ENCODE assay signal across 1 cellular context in the genomic region with DNA sequence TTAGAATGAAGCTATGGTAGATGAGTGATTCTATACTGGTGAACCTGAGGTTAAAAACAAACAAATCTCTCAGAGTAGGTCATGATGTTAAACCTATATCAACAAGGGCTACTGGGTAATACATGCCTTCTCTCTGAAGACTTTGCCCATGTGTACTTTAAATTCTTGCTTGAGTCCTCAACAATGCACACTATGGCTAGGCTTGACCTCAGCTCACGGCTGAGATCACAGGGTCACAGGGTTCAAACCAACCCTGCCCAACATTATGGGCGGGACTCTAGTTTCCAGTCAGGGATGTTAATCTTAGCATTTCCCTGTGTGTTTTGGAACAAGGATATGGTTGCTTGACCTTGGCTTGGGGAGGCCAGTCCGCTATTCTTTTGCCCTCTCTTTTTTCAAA.
A peak's percentile ranks its signal among the peaks of the same experiment; 100 is the strongest.
TF ChIP-seq lines count a peak whose summit lies in the region.

No MANE protein-coding gene starts in this region.

TF ChIP-seq in HepG2, 621 proteins besides CTCF, POLR2A, EP300 and RAD21 (continues in another document):
- TF ChIP-seq PHF21A (CRISPR knock-in tag; IDR thresholded peaks at IDR 0.05) = peak; percentile 29; the same call in 1 of the 2 replicates
- peak; percentile 49; the same call in 1 of the 2 replicates for TF ChIP-seq SOX5 (CRISPR knock-in tag; IDR thresholded peaks at IDR 0.05; ENCODE audit: borderline replicate concordance)
- TF ChIP-seq, protein P1, sequence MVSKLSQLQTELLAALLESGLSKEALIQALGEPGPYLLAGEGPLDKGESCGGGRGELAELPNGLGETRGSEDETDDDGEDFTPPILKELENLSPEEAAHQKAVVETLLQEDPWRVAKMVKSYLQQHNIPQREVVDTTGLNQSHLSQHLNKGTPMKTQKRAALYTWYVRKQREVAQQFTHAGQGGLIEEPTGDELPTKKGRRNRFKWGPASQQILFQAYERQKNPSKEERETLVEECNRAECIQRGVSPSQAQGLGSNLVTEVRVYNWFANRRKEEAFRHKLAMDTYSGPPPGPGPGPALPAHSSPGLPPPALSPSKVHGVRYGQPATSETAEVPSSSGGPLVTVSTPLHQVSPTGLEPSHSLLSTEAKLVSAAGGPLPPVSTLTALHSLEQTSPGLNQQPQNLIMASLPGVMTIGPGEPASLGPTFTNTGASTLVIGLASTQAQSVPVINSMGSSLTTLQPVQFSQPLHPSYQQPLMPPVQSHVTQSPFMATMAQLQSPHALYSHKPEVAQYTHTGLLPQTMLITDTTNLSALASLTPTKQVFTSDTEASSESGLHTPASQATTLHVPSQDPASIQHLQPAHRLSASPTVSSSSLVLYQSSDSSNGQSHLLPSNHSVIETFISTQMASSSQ (IDR thresholded peaks at IDR 0.05; ENCODE audit: low read depth) = 0 out of 2 replicates have a peak, but pooled peaks have one; percentile 17
- TF ChIP-seq, protein P1 (CRISPR knock-in tag; IDR thresholded peaks at IDR 0.05; ENCODE audit: borderline replicate concordance) = peak; percentile 28; the same call in 1 of the 2 replicates
- TF ChIP-seq BCL6 (CRISPR knock-in tag; IDR thresholded peaks at IDR 0.05) = peak; percentile 38; the same call in 1 of the 2 replicates
- TF ChIP-seq, protein P2, sequence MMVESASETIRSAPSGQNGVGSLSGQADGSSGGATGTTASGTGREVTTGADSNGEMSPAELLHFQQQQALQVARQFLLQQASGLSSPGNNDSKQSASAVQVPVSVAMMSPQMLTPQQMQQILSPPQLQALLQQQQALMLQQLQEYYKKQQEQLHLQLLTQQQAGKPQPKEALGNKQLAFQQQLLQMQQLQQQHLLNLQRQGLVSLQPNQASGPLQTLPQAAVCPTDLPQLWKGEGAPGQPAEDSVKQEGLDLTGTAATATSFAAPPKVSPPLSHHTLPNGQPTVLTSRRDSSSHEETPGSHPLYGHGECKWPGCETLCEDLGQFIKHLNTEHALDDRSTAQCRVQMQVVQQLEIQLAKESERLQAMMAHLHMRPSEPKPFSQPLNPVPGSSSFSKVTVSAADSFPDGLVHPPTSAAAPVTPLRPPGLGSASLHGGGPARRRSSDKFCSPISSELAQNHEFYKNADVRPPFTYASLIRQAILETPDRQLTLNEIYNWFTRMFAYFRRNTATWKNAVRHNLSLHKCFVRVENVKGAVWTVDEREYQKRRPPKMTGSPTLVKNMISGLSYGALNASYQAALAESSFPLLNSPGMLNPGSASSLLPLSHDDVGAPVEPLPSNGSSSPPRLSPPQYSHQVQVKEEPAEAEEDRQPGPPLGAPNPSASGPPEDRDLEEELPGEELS (CRISPR knock-in tag; IDR thresholded peaks at IDR 0.05) = peak; percentile 30; the same call in 1 of the 2 replicates
- TF ChIP-seq, protein P3, sequence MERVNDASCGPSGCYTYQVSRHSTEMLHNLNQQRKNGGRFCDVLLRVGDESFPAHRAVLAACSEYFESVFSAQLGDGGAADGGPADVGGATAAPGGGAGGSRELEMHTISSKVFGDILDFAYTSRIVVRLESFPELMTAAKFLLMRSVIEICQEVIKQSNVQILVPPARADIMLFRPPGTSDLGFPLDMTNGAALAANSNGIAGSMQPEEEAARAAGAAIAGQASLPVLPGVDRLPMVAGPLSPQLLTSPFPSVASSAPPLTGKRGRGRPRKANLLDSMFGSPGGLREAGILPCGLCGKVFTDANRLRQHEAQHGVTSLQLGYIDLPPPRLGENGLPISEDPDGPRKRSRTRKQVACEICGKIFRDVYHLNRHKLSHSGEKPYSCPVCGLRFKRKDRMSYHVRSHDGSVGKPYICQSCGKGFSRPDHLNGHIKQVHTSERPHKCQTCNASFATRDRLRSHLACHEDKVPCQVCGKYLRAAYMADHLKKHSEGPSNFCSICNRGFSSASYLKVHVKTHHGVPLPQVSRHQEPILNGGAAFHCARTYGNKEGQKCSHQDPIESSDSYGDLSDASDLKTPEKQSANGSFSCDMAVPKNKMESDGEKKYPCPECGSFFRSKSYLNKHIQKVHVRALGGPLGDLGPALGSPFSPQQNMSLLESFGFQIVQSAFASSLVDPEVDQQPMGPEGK (CRISPR knock-in tag; IDR thresholded peaks at IDR 0.05) = 0 out of 2 replicates have a peak, but pooled peaks have one; percentile 16
- TF ChIP-seq, protein P4, sequence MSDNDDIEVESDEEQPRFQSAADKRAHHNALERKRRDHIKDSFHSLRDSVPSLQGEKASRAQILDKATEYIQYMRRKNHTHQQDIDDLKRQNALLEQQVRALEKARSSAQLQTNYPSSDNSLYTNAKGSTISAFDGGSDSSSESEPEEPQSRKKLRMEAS (IDR thresholded peaks at IDR 0.05) = 0 out of 2 replicates have a peak, but pooled peaks have one; percentile 28
- TF ChIP-seq HMGA1 (CRISPR knock-in tag; conservative IDR thresholded peaks at IDR 0.05) = no peak
- TF ChIP-seq GATAD2A (CRISPR knock-in tag; IDR thresholded peaks at IDR 0.05) = no peak
- peak; percentile 49; the same call in 1 of the 2 replicates for TF ChIP-seq NCOA2 (CRISPR knock-in tag; IDR thresholded peaks at IDR 0.05)
- TF ChIP-seq RARA (CRISPR knock-in tag; IDR thresholded peaks at IDR 0.05) = peak; percentile 76
- peak; percentile 57; the same call in 1 of the 2 replicates for TF ChIP-seq HDAC2 (CRISPR knock-in tag; IDR thresholded peaks at IDR 0.05)
- TF ChIP-seq, protein P5, sequence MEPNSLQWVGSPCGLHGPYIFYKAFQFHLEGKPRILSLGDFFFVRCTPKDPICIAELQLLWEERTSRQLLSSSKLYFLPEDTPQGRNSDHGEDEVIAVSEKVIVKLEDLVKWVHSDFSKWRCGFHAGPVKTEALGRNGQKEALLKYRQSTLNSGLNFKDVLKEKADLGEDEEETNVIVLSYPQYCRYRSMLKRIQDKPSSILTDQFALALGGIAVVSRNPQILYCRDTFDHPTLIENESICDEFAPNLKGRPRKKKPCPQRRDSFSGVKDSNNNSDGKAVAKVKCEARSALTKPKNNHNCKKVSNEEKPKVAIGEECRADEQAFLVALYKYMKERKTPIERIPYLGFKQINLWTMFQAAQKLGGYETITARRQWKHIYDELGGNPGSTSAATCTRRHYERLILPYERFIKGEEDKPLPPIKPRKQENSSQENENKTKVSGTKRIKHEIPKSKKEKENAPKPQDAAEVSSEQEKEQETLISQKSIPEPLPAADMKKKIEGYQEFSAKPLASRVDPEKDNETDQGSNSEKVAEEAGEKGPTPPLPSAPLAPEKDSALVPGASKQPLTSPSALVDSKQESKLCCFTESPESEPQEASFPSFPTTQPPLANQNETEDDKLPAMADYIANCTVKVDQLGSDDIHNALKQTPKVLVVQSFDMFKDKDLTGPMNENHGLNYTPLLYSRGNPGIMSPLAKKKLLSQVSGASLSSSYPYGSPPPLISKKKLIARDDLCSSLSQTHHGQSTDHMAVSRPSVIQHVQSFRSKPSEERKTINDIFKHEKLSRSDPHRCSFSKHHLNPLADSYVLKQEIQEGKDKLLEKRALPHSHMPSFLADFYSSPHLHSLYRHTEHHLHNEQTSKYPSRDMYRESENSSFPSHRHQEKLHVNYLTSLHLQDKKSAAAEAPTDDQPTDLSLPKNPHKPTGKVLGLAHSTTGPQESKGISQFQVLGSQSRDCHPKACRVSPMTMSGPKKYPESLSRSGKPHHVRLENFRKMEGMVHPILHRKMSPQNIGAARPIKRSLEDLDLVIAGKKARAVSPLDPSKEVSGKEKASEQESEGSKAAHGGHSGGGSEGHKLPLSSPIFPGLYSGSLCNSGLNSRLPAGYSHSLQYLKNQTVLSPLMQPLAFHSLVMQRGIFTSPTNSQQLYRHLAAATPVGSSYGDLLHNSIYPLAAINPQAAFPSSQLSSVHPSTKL (CRISPR knock-in tag; IDR thresholded peaks at IDR 0.05) = peak; percentile 71
- TF ChIP-seq NR2F2 (IDR thresholded peaks at IDR 0.05; ENCODE audit: borderline replicate concordance, low read depth) = peak; percentile 98
- 0 out of 2 replicates have a peak, but pooled peaks have one; percentile 6 for TF ChIP-seq FOSL2 (CRISPR knock-in tag; IDR thresholded peaks at IDR 0.05)
- TF ChIP-seq HNRNPL (IDR thresholded peaks at IDR 0.05; ENCODE audit: low read depth, low read length) = no peak
- TF ChIP-seq, protein P6, sequence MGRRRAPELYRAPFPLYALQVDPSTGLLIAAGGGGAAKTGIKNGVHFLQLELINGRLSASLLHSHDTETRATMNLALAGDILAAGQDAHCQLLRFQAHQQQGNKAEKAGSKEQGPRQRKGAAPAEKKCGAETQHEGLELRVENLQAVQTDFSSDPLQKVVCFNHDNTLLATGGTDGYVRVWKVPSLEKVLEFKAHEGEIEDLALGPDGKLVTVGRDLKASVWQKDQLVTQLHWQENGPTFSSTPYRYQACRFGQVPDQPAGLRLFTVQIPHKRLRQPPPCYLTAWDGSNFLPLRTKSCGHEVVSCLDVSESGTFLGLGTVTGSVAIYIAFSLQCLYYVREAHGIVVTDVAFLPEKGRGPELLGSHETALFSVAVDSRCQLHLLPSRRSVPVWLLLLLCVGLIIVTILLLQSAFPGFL (CRISPR knock-in tag; IDR thresholded peaks at IDR 0.05) = no peak
- 0 out of 2 replicates have a peak, but pooled peaks have one; percentile 14 for TF ChIP-seq SOX13 (IDR thresholded peaks at IDR 0.05)
- TF ChIP-seq SOX13 (CRISPR knock-in tag; conservative IDR thresholded peaks at IDR 0.05 in 1 of 2, IDR thresholded peaks at IDR 0.05 in 1 of 2) = peak in 1 of 2 experiments; percentile 77; a peak in 2 of 4 replicates
- TF ChIP-seq HOXA5 (CRISPR knock-in tag; IDR thresholded peaks at IDR 0.05) = no peak
- TF ChIP-seq FOXA3 (CRISPR knock-in tag; IDR thresholded peaks at IDR 0.05) = 0 out of 2 replicates have a peak, but pooled peaks have one; percentile 9
- no peak for TF ChIP-seq FOXP1 (IDR thresholded peaks at IDR 0.05)
- peak; percentile 45; the same call in 1 of the 2 replicates for TF ChIP-seq FOXP1 (CRISPR knock-in tag; IDR thresholded peaks at IDR 0.05)
- no peak for TF ChIP-seq ZNF44 (CRISPR knock-in tag; IDR thresholded peaks at IDR 0.05)
- peak; percentile 83 for TF ChIP-seq HNF4A (CRISPR knock-in tag; IDR thresholded peaks at IDR 0.05)
- TF ChIP-seq ZMYM4 (CRISPR knock-in tag; IDR thresholded peaks at IDR 0.05) = peak; percentile 32; the same call in 1 of the 2 replicates
- peak; percentile 67; the same call in 1 of the 2 replicates for TF ChIP-seq GFI1 (CRISPR knock-in tag; IDR thresholded peaks at IDR 0.05; ENCODE audit: borderline replicate concordance)
- peak; percentile 92 for TF ChIP-seq NR2F6 (IDR thresholded peaks at IDR 0.05)
- TF ChIP-seq NR2F6 (CRISPR knock-in tag; IDR thresholded peaks at IDR 0.05) = peak; percentile 60; the same call in 1 of the 2 replicates
- peak; percentile 43; the same call in 1 of the 2 replicates for TF ChIP-seq NCOR1 (IDR thresholded peaks at IDR 0.05; ENCODE audit: borderline replicate concordance, low read length)
- TF ChIP-seq, protein P7, sequence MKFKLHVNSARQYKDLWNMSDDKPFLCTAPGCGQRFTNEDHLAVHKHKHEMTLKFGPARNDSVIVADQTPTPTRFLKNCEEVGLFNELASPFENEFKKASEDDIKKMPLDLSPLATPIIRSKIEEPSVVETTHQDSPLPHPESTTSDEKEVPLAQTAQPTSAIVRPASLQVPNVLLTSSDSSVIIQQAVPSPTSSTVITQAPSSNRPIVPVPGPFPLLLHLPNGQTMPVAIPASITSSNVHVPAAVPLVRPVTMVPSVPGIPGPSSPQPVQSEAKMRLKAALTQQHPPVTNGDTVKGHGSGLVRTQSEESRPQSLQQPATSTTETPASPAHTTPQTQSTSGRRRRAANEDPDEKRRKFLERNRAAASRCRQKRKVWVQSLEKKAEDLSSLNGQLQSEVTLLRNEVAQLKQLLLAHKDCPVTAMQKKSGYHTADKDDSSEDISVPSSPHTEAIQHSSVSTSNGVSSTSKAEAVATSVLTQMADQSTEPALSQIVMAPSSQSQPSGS (CRISPR knock-in tag; IDR thresholded peaks at IDR 0.05) = 0 out of 2 replicates have a peak, but pooled peaks have one; percentile 29
- TF ChIP-seq ZNF652 (CRISPR knock-in tag; IDR thresholded peaks at IDR 0.05; ENCODE audit: borderline replicate concordance, low read depth) = peak; percentile 61
- no peak for TF ChIP-seq ARNT2 (CRISPR knock-in tag; IDR thresholded peaks at IDR 0.05; ENCODE audit: low read depth)
- TF ChIP-seq, protein P8, sequence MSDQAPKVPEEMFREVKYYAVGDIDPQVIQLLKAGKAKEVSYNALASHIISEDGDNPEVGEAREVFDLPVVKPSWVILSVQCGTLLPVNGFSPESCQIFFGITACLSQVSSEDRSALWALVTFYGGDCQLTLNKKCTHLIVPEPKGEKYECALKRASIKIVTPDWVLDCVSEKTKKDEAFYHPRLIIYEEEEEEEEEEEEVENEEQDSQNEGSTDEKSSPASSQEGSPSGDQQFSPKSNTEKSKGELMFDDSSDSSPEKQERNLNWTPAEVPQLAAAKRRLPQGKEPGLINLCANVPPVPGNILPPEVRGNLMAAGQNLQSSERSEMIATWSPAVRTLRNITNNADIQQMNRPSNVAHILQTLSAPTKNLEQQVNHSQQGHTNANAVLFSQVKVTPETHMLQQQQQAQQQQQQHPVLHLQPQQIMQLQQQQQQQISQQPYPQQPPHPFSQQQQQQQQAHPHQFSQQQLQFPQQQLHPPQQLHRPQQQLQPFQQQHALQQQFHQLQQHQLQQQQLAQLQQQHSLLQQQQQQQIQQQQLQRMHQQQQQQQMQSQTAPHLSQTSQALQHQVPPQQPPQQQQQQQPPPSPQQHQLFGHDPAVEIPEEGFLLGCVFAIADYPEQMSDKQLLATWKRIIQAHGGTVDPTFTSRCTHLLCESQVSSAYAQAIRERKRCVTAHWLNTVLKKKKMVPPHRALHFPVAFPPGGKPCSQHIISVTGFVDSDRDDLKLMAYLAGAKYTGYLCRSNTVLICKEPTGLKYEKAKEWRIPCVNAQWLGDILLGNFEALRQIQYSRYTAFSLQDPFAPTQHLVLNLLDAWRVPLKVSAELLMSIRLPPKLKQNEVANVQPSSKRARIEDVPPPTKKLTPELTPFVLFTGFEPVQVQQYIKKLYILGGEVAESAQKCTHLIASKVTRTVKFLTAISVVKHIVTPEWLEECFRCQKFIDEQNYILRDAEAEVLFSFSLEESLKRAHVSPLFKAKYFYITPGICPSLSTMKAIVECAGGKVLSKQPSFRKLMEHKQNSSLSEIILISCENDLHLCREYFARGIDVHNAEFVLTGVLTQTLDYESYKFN (CRISPR knock-in tag; conservative IDR thresholded peaks at IDR 0.05) = peak; percentile 31; the same call in 1 of the 2 replicates
- TF ChIP-seq HNF4G (IDR thresholded peaks at IDR 0.05; ENCODE audit: borderline replicate concordance, low read depth, low read length) = peak; percentile 67
- TF ChIP-seq HNF4G (CRISPR knock-in tag; IDR thresholded peaks at IDR 0.05; ENCODE audit: borderline replicate concordance, low read depth) = no peak
- peak; percentile 41; the same call in 1 of the 2 replicates for TF ChIP-seq CREM (IDR thresholded peaks at IDR 0.05)
- TF ChIP-seq CREM (CRISPR knock-in tag; IDR thresholded peaks at IDR 0.05) = no peak
- peak; percentile 62; the same call in 1 of the 2 replicates for TF ChIP-seq HMG20A (CRISPR knock-in tag; IDR thresholded peaks at IDR 0.05; ENCODE audit: borderline replicate concordance)
- TF ChIP-seq LCORL (IDR thresholded peaks at IDR 0.05) = no peak
- TF ChIP-seq LCORL (CRISPR knock-in tag; IDR thresholded peaks at IDR 0.05) = no peak
- no peak for TF ChIP-seq SOX6 (IDR thresholded peaks at IDR 0.05)
- TF ChIP-seq SOX6 (CRISPR knock-in tag; IDR thresholded peaks at IDR 0.05) = peak; percentile 66
